In the genomic region with DNA sequence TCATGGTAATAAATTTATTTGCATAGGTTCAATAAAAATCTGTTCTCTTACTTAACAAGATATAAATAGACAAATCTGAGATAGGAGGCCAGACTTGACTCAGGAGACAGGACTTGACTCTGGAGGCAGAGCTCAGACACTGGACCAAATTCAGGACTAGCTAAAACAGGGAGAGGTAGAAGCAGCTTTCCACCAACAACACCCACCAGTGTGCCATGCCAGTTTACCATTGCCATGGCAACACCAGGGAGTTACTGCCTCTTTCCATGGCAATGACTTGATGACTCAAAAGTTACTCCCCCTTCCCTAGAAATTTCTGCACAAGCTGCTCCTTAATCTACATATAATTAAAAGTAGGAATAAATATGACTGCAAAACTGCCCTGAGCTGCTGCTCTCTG, we compare ENCODE assay signal across 15 cellular contexts.
DNase-seq lines count a peak whose midpoint lies in the region; ATAC-seq and TF ChIP-seq lines count a peak whose summit lies in the region.
"Had no signal": no experiment of that assay in that cellular context is flagged by ENCODE, and none has a peak within 500 bp of the region (broad histone marks: within the 10 kb centered on the region; RNA-seq: fewer than 3 reads in every experiment).

No MANE protein-coding gene starts in this region.

- no peak overlapping the region for H3K4me2 ChIP-seq in trophoblast cell (ENCODE audit: low read length)

- H3K9me3 Mint-ChIP-seq in immature natural killer cell = peaks cover 0 to 6% (median 0%) of the 10 kb centered on the region in 6 donors

- H3K14ac ChIP-seq in trophoblast cell (ENCODE audit: low read length) = no peak overlapping the region

- no peaks in the 10 kb centered on the region for H3K79me2 ChIP-seq in trophoblast cell (ENCODE audit: control insufficient read depth, insufficient read depth, low read length, poor library complexity)

- H3K4ac ChIP-seq in trophoblast cell (ENCODE audit: low read depth, low read length) = no peak overlapping the region

- H3K4me1 Mint-ChIP-seq in immature natural killer cell = no peaks in the 10 kb centered on the region
- H3K4me1 Mint-ChIP-seq: activated CD8-positive, alpha-beta memory T cell treated with anti-CD3 and anti-CD28 coated beads, Interleukin-2, amount 10 ng/mL, durations not matched to agents 7 days and 5 days had no signal

- TF ChIP-seq CTCF in epithelial cell of proximal tubule (conservative IDR thresholded peaks at IDR 0.05; ENCODE audit: low read depth, low read length) = no peak

- H3K27ac Mint-ChIP-seq in immature natural killer cell = no peak overlapping the region
- H3K27ac Mint-ChIP-seq: activated CD8-positive, alpha-beta memory T cell treated with anti-CD3 and anti-CD28 coated beads, Interleukin-2, amount 10 ng/mL, durations not matched to agents 7 days and 5 days had no signal

- H3K18ac ChIP-seq in trophoblast cell (ENCODE audit: low read length) = no peak overlapping the region

- H3K4me3 Mint-ChIP-seq in immature natural killer cell = no peak overlapping the region
- H3K4me3 Mint-ChIP-seq: activated CD8-positive, alpha-beta memory T cell treated with anti-CD3 and anti-CD28 coated beads, Interleukin-2, amount 10 ng/mL, durations not matched to agents 7 days and 5 days had no signal

- H4K8ac ChIP-seq in trophoblast cell (ENCODE audit: low read depth, low read length) = no peak overlapping the region

- peaks cover 2 to 3% of the 10 kb centered on the region in 2 experiments for H3K4me1 ChIP-seq in trophoblast cell (ENCODE audit: control insufficient read depth in 1 of 2, insufficient read depth in 2 of 2, low read length in 2 of 2)
- H3K4me1 ChIP-seq: pancreas had no signal

- no peaks in the 10 kb centered on the region for H3K36me3 Mint-ChIP-seq in immature natural killer cell
- H3K36me3 Mint-ChIP-seq: activated CD8-positive, alpha-beta memory T cell treated with anti-CD3 and anti-CD28 coated beads, Interleukin-2, amount 10 ng/mL, durations not matched to agents 7 days and 5 days had no signal

- H3K79me1 ChIP-seq in trophoblast cell (ENCODE audit: low read length) = no peaks in the 10 kb centered on the region

- peak overlapping the region; percentile 24 for H4K91ac ChIP-seq in trophoblast cell (ENCODE audit: low read depth, low read length)

- no peak overlapping the region for H2AK5ac ChIP-seq in trophoblast cell (ENCODE audit: low read length)

- no peaks in the 10 kb centered on the region for H3K36me3 ChIP-seq in trophoblast cell (ENCODE audit: control insufficient read depth in 1 of 2, insufficient read depth in 2 of 2, low read length in 2 of 2)
- H3K36me3 ChIP-seq: left ventricle myocardium inferior, pancreas had no signal

- no peak overlapping the region for H4K12ac ChIP-seq in trophoblast cell (ENCODE audit: low read depth, low read length)

- DNase-seq in GM04503 (ENCODE audit: low read depth) = peak; percentile 34
- DNase-seq in RPMI7951 (ENCODE audit: low read depth) = peak; percentile 77
- DNase-seq in epithelial cell of proximal tubule (ENCODE audit: low read depth) = peak; percentile 56
- DNase-seq in trophoblast cell = no peak
- DNase-seq in immature natural killer cell = no peak
- DNase-seq in NCI-H446 treated with DMSO at 0.1 percent for 48 hours (lab: John Stamatoyannopoulos, UW) = no peak
- DNase-seq: activated CD8-positive, alpha-beta memory T cell treated with anti-CD3 and anti-CD28 coated beads, Interleukin-2, amount 10 ng/mL, durations not matched to agents 7 days and 5 days; amniotic stem cell; Kasumi-1; left ventricle myocardium inferior; NCI-H510A treated with DMSO at 0.1 percent for 48 hours; pancreas had no signal

- H2BK5ac ChIP-seq in trophoblast cell (ENCODE audit: low read depth, low read length, poor library complexity) = no peak overlapping the region

- H3K23ac ChIP-seq in trophoblast cell (ENCODE audit: low read length) = no peak overlapping the region

- H3K4me3 ChIP-seq in epithelial cell of proximal tubule (ENCODE audit: low read depth, low read length) (no peak overlapping the region), trophoblast cell (ENCODE audit: low read depth, low read length) (no peak overlapping the region)
- H3K4me3 ChIP-seq: left ventricle myocardium inferior, pancreas had no signal

- no peak overlapping the region for H2AFZ ChIP-seq in trophoblast cell (ENCODE audit: insufficient read depth, low read length, poor library complexity)

- H3K9me3 ChIP-seq in trophoblast cell (ENCODE audit: insufficient read depth, low read depth, low read length) = no peaks in the 10 kb centered on the region
- H3K9me3 ChIP-seq: left ventricle myocardium inferior, pancreas had no signal

- peak overlapping the region; percentile 80 for H2BK12ac ChIP-seq in trophoblast cell (ENCODE audit: low read length)

- H3K27me3 Mint-ChIP-seq in immature natural killer cell (ENCODE audit: low read depth in 3 of 3) = no peaks in the 10 kb centered on the region
- H3K27me3 Mint-ChIP-seq: activated CD8-positive, alpha-beta memory T cell treated with anti-CD3 and anti-CD28 coated beads, Interleukin-2, amount 10 ng/mL, durations not matched to agents 7 days and 5 days had no signal

- no peak overlapping the region for H3K27ac ChIP-seq in trophoblast cell (ENCODE audit: low read depth, low read length)
- H3K27ac ChIP-seq: left ventricle myocardium inferior, pancreas had no signal

- H3K9ac ChIP-seq in trophoblast cell (ENCODE audit: low read length) = no peak overlapping the region

- no peaks in the 10 kb centered on the region for H3K27me3 ChIP-seq in trophoblast cell (ENCODE audit: insufficient read depth, low read length)
- H3K27me3 ChIP-seq: pancreas had no signal

- no peak overlapping the region for H2BK120ac ChIP-seq in trophoblast cell (ENCODE audit: insufficient read depth, low read length, poor library complexity)

- no peak for ATAC-seq in GM21529 (IDR thresholded peaks at IDR 0.05; ENCODE audit: unreplicated experiment)
- ATAC-seq in HG03039 (IDR thresholded peaks at IDR 0.05; ENCODE audit: unreplicated experiment) = no peak
- ATAC-seq: activated CD8-positive, alpha-beta memory T cell treated with anti-CD3 and anti-CD28 coated beads, Interleukin-2, amount 10 ng/mL, durations not matched to agents 7 days and 5 days; esophagus mucosa; pancreas had no signal

Comparison
In these comparisons a context has a peak if more than half of its experiments do, and no peak if none do; other contexts are left out.
1. DNase-seq: peak in GM04503 (single experiment), RPMI7951 (single experiment) and epithelial cell of proximal tubule (single experiment); none in trophoblast cell (0 of 2), immature natural killer cell (0 of 3) and NCI-H446 treated with DMSO at 0.1 percent for 48 hours (single experiment).